8 cellular contexts compared by ENCODE assay signal in the genomic region with DNA sequence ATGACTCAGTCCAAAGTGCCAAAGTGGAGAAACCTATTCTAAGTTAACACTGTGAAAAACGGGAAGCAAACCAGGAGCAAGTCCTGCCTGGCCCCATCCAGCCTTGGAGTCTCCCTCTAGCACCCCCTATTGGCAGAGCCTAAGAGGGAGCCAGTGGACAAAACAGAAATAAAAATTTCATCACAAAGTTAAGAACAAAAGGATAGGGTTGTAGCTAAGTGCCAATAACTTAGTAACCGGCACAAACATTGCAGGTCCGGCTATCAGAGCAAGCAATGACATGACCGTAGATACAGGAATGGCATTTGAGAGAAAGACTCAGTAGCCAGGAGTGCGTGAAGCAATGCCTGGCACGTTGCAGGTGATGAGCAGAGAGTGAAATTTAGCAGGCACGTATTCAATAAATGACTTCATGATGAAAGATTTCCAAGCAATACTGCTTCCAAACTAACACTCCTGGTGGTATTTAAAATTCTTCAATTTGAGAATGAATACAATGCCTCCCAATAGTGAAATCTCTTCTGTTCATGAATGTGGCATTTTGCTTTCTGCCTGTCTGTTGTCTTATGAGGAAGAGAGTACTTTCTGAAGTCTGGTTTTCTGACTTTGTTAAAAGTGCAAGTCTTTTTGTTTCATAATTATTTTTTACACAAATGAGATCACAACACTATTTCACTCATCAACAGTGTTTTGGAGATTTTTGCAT.
DNase-seq lines count a peak whose midpoint lies in the region; ATAC-seq, FAIRE-seq and TF ChIP-seq lines count a peak whose summit lies in the region.

No MANE protein-coding gene starts in this region.

- no peak for FAIRE-seq in HepG2 (lab: Jason Lieb, UNC)

- no peaks in the 10 kb centered on the region for H3K36me3 ChIP-seq in HepG2 (replicated peaks in 1 of 2; ENCODE audit: control insufficient read depth in 1 of 2, insufficient read depth in 2 of 2, low read length in 2 of 2)

- BruUV-seq in HepG2 (replicated peaks; lab: Mats Ljungman, UMichigan), result no TSS peak

- TF ChIP-seq POLR2A in GM18505 (IDR thresholded peaks at IDR 0.05; ENCODE audit: borderline replicate concordance, extremely low read depth, insufficient read depth, insufficient read length), result no peak
- TF ChIP-seq POLR2A in HepG2 (IDR thresholded peaks at IDR 0.05; ENCODE audit: insufficient read depth in 1 of 2, low read depth in 2 of 2, low read length in 2 of 2), result no peak

- no peak for TF ChIP-seq RAD21 in HepG2 (CRISPR knock-in tag; IDR thresholded peaks at IDR 0.05)

- in situ Hi-C loops in HepG2 (cut with HindIII; ENCODE audit: extremely low pct_ligation_motif_present, low pct_unique_long_range_greater_than_20kb), result no loop called here

- no peak overlapping the region for H3K4me3 ChIP-seq in HepG2 (replicated peaks in 1 of 3; ENCODE audit: insufficient read depth in 1 of 3, low read depth in 2 of 3, low read length in 3 of 3)

- DNase-seq in UCSD-AML1 (lab: John Stamatoyannopoulos, UW; ENCODE audit: unreplicated experiment), result peak; percentile 14
- DNase-seq in HepG2 (ENCODE audit: low spot score), result peak; percentile 33
- DNase-seq in HPDE6-E6E7 (ENCODE audit: extremely low spot score), result no peak
- no peak for DNase-seq in posterior cingulate gyrus
- DNase-seq in HuH-7.5 (ENCODE audit: low spot score), result no peak
- no peak for DNase-seq in NCI-H226

- H3K27ac ChIP-seq in HepG2 (ENCODE audit: extremely low read length, insufficient read depth, low read length), result no peak overlapping the region

- no peak for TF ChIP-seq EP300 in HepG2 (IDR thresholded peaks at IDR 0.05; ENCODE audit: low read depth in 2 of 2, low read length in 2 of 2)
- no peak for TF ChIP-seq EP300 in HepG2 (CRISPR knock-in tag; IDR thresholded peaks at IDR 0.05; ENCODE audit: borderline replicate concordance)

- no peaks in the 10 kb centered on the region for H3K4me1 ChIP-seq in HepG2 (ENCODE audit: insufficient read depth, low read length)

- H4K20me1 ChIP-seq in HepG2 (ENCODE audit: insufficient read depth, low read length), result no peaks in the 10 kb centered on the region

- intact Hi-C loops in HepG2 (cut with micrococcal nuclease; ENCODE audit: unreplicated experiment) (no loop called here), posterior cingulate gyrus (cut with DNase I) (no loop called here)

- no peak overlapping the region for H3K9ac ChIP-seq in HepG2 (ENCODE audit: insufficient read depth, low read depth, low read length)

- H3K27me3 ChIP-seq in HepG2 (ENCODE audit: control insufficient read depth in 1 of 2, insufficient read depth in 2 of 2, low read length in 2 of 2), result no peaks in the 10 kb centered on the region

- TF ChIP-seq CTCF in HepG2 (CRISPR knock-in tag; IDR thresholded peaks at IDR 0.05), result peak; percentile 55

- POLR2A ChIA-PET in HepG2 (lab: Yijun Ruan, JAX), result no interaction called here

- 37% methylated on average over 7 of the region's 7 CpGs for WGBS in HepG2 (ENCODE audit: low lambda C conversion rate)

- ATAC-seq in GM18505 (IDR thresholded peaks at IDR 0.05; ENCODE audit: unreplicated experiment) (peak; percentile 63), HG03342 (IDR thresholded peaks at IDR 0.05; ENCODE audit: unreplicated experiment) (peak; percentile 43), HepG2 (peak; percentile 68)

- H3K79me2 ChIP-seq in HepG2 (ENCODE audit: insufficient read depth, low read length), result no peaks in the 10 kb centered on the region

- H3K9me3 ChIP-seq in HepG2 (ENCODE audit: low read length), result no peaks in the 10 kb centered on the region

- H3K4me2 ChIP-seq in HepG2 (ENCODE audit: low read depth, low read length), result no peak overlapping the region

- H2AFZ ChIP-seq in HepG2 (ENCODE audit: low read length), result no peak overlapping the region

- CTCF ChIA-PET in HepG2 (lab: Yijun Ruan, JAX; ENCODE audit: low intra/inter-chr PET ratio, low total read pairs), result interaction anchor here (0.6 kb wide), 1 partner anchor 74 kb away, joined by 3 read pairs; no protein-coding TSS in a partner anchor

TF ChIP-seq in HepG2, 621 proteins besides CTCF, POLR2A, EP300 and RAD21:
- TF ChIP-seq STAG1 (CRISPR knock-in tag; IDR thresholded peaks at IDR 0.05) (peak; percentile 16; the same call in 1 of the 2 replicates), ZNF850 (CRISPR knock-in tag; conservative IDR thresholded peaks at IDR 0.05) (no peak)

Comparison
In these comparisons a context has a peak if more than half of its experiments do, and no peak if none do; other contexts are left out.
1. DNase-seq: peak in UCSD-AML1 (single experiment) and HepG2 (single experiment); none in HPDE6-E6E7 (single experiment), posterior cingulate gyrus (0 of 10), HuH-7.5 (single experiment) and NCI-H226 (single experiment).
2. Peak in every context shown above with its lines, with median percentiles within 50 percentile points of each other: ATAC-seq.